In the genomic region with DNA sequence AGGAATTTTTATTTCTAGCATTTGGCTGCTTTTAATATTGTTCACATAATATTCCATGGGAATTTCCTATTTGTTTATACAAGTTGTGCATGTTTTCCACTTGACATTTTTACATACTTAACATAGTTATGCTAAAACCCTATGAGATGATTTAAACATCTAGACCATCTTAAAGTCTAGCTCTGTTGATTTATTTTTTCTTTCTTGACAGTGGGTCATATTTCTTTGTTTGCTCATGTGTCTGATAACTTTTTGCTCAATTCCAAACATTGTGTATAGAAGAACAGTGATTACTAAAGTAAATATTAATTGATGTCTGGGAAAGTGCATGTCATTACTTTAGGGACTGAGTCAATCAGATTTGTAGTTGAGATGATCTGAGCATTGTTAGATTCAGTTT, we compare ENCODE assay signal across 20 cellular contexts.
A peak's percentile ranks its signal among the peaks of the same experiment; 100 is the strongest.
DNase-seq lines count a peak whose midpoint lies in the region; FAIRE-seq and TF ChIP-seq lines count a peak whose summit lies in the region.
"Had no signal": no experiment of that assay in that cellular context is flagged by ENCODE, and none has a peak within 500 bp of the region (broad histone marks: within the 10 kb centered on the region; RNA-seq: fewer than 3 reads in every experiment).

No MANE protein-coding gene starts in this region.

- peak overlapping the region; percentile 60 for H3K4me2 ChIP-seq in OCI-LY3 (ENCODE audit: low read length)
- H3K4me2 ChIP-seq: GM23338 had no signal

- no peak overlapping the region for H3K9ac ChIP-seq in OCI-LY3 (ENCODE audit: low read length)
- no peak overlapping the region for H3K9ac ChIP-seq in rectal smooth muscle tissue (ENCODE audit: low read length)

- H3K9me3 ChIP-seq in OCI-LY3 (ENCODE audit: insufficient read depth, low read length): peaks cover 6% of the 10 kb centered on the region; the same call in 1 of the 2 replicates
- H3K9me3 ChIP-seq: BE2C, Caco-2 had no signal

- no peak for FAIRE-seq in bronchial epithelial cell (lab: Jason Lieb, UNC)
- FAIRE-seq: D721Med, G401.6, GM12891, GM18507 had no signal

- H3K36me3 ChIP-seq in OCI-LY3 (replicated peaks; ENCODE audit: low read depth, low read length): peaks cover 4% of the 10 kb centered on the region
- H3K36me3 ChIP-seq in bronchial epithelial cell (ENCODE audit: control insufficient read depth, insufficient read depth, low read length): no peaks in the 10 kb centered on the region
- no peaks in the 10 kb centered on the region for H3K36me3 ChIP-seq in rectal smooth muscle tissue (ENCODE audit: control insufficient read depth, insufficient read depth, low read length)
- H3K36me3 ChIP-seq: BE2C had no signal

- no peaks in the 10 kb centered on the region for H3K27me3 ChIP-seq in OCI-LY3 (ENCODE audit: low read depth, low read length)
- no peaks in the 10 kb centered on the region for H3K27me3 ChIP-seq in bronchial epithelial cell (ENCODE audit: control insufficient read depth, insufficient read depth, low read length)
- H3K27me3 ChIP-seq in rectal smooth muscle tissue (ENCODE audit: control insufficient read depth, insufficient read depth, low read length): no peaks in the 10 kb centered on the region
- H3K27me3 ChIP-seq: BE2C had no signal

- no peaks in the 10 kb centered on the region for H4K20me1 ChIP-seq in OCI-LY3 (ENCODE audit: insufficient read depth, low read length)

- in situ Hi-C loops in GM13977 (cut with MboI; ENCODE audit: low pct_unique_long_range_greater_than_20kb, low sequenced_read_pairs, unreplicated experiment): no loop called here

- H3K4me1 ChIP-seq in OCI-LY3 (ENCODE audit: low read length) (peaks cover 58% of the 10 kb centered on the region), rectal smooth muscle tissue (ENCODE audit: control insufficient read depth, insufficient read depth, low read length) (peaks cover 16% of the 10 kb centered on the region)
- H3K4me1 ChIP-seq: BE2C, Caco-2 had no signal

- DNase-seq in bronchial epithelial cell (ENCODE audit: low read depth) (peak; percentile 4), GM13977 (ENCODE audit: low spot score) (no peak)
- no peak for DNase-seq in stimulated activated CD4-positive, alpha-beta T cell treated with anti-CD3 and anti-CD28 coated beads, Interleukin-4, amount 100 ng/mL, for 1 hour
- no peak for DNase-seq in activated CD4-positive, alpha-beta T cell treated with anti-CD3 and anti-CD28 coated beads, Interleukin-2, amount 50 U/mL, for 4 hours
- DNase-seq: 8988T; BE2C; C1 segment of cervical spinal cord; Caco-2; CD4-positive, alpha-beta T cell; H7; HFFc6 had no signal

- H3K27ac ChIP-seq in C4-2B: peak overlapping the region; percentile 49; the same call in 1 of the 2 replicates
- H3K27ac ChIP-seq in OCI-LY3 (ENCODE audit: low read length): peak overlapping the region; percentile 80
- peak overlapping the region; percentile 10 for H3K27ac ChIP-seq in rectal smooth muscle tissue (ENCODE audit: low read depth, low read length)
- H3K27ac ChIP-seq: HL-60 had no signal

- no peak for TF ChIP-seq CTCF in C4-2B (conservative IDR thresholded peaks at IDR 0.05)
- TF ChIP-seq CTCF in OCI-LY3 (IDR thresholded peaks at IDR 0.05; ENCODE audit: low read depth, low read length): no peak
- TF ChIP-seq CTCF in bronchial epithelial cell (IDR thresholded peaks at IDR 0.05; ENCODE audit: insufficient read depth, low read length, severe bottlenecking): no peak
- TF ChIP-seq CTCF in GM13977 (IDR thresholded peaks at IDR 0.05; ENCODE audit: extremely low read depth, insufficient read depth, missing control alignments): no peak

- no peaks in the 10 kb centered on the region for H3K79me2 ChIP-seq in OCI-LY3 (ENCODE audit: low read length)

- no peak overlapping the region for H3K4me3 ChIP-seq in OCI-LY3 (ENCODE audit: low read length)
- H3K4me3 ChIP-seq in bronchial epithelial cell (ENCODE audit: low read depth, low read length): no peak overlapping the region
- H3K4me3 ChIP-seq in rectal smooth muscle tissue (ENCODE audit: low read length): no peak overlapping the region
- H3K4me3 ChIP-seq: GM23338 had no signal

- H2AFZ ChIP-seq in OCI-LY3 (ENCODE audit: low read depth, low read length): no peak overlapping the region
- H2AFZ ChIP-seq: GM23338 had no signal

Comparison
In these comparisons a context has a peak if more than half of its experiments do, and no peak if none do; other contexts are left out.
1. H3K27ac ChIP-seq: peak in every context shown above with its lines; median percentile 80 in OCI-LY3; 49 in C4-2B; 10 in rectal smooth muscle tissue.